In genomic region chr10:32953277-32953927, GRCh38 we compare ENCODE assay signal across 8 cellular contexts. TPM values are rescaled to one million over a fixed set of nuclear protein-coding genes. Genes with fewer than 3 reads are reported as not detected.
A peak's percentile ranks its signal among the peaks of the same experiment; 100 is the strongest.
DNase-seq lines count a peak whose midpoint lies in the region; ATAC-seq and TF ChIP-seq lines count a peak whose summit lies in the region.

No MANE protein-coding gene starts in this region.

- H3K9me3 ChIP-seq in DND-41 (ENCODE audit: insufficient read depth, low read length, severe bottlenecking) (no peaks in the 10 kb centered on the region), SK-N-MC (ENCODE audit: low read depth, low read length) (no peaks in the 10 kb centered on the region), esophagus muscularis mucosa (no peaks in the 10 kb centered on the region)

- TF ChIP-seq CTCF in DND-41 (IDR thresholded peaks at IDR 0.05; ENCODE audit: borderline replicate concordance, extremely low read depth, low read length, poor library complexity, severe bottlenecking) (no peak), esophagus muscularis mucosa (IDR thresholded peaks at IDR 0.05) (no peak), osteocyte (IDR thresholded peaks at IDR 0.05) (no peak)

- TF ChIP-seq POLR2A in esophagus muscularis mucosa (IDR thresholded peaks at IDR 0.05; ENCODE audit: low read depth), result no peak

- H3K4me1 Mint-ChIP-seq in osteocyte (ENCODE audit: unreplicated experiment), result peaks cover 81% of the 10 kb centered on the region

- H3K36me3 Mint-ChIP-seq in osteocyte (ENCODE audit: unreplicated experiment), result no peaks in the 10 kb centered on the region

- peak overlapping the region; percentile 74 for H3K27ac Mint-ChIP-seq in osteocyte (ENCODE audit: unreplicated experiment)

- intact Hi-C loops in esophagus muscularis mucosa (cut with DNase I), result no loop called here

- H3K27me3 Mint-ChIP-seq in osteocyte (ENCODE audit: unreplicated experiment), result no peaks in the 10 kb centered on the region

- H3K79me2 ChIP-seq in DND-41 (ENCODE audit: insufficient read depth, low read length), result peaks cover 93% of the 10 kb centered on the region

- peak overlapping the region; percentile 42 for H3K4me3 Mint-ChIP-seq in osteocyte (ENCODE audit: unreplicated experiment)

- H3K4me3 ChIP-seq in DND-41 (ENCODE audit: low read depth in 1 of 2, low read length in 2 of 2) (no peak overlapping the region), SK-N-MC (no peak overlapping the region), esophagus muscularis mucosa (peak overlapping the region; percentile 96 to 100 (median 99))

- no peak overlapping the region for H3K9ac ChIP-seq in DND-41 (ENCODE audit: low read depth, low read length)
- no peak overlapping the region for H3K9ac ChIP-seq in SK-N-MC (ENCODE audit: insufficient read length)

- peaks cover 52% of the 10 kb centered on the region for H4K20me1 ChIP-seq in DND-41 (ENCODE audit: insufficient read depth, low read length)

- H3K36me3 ChIP-seq in DND-41 (ENCODE audit: insufficient read depth, low read length) (peaks cover 7% of the 10 kb centered on the region; the same call in 1 of the 2 replicates), SK-N-MC (ENCODE audit: insufficient read depth, low read length) (no peaks in the 10 kb centered on the region), esophagus muscularis mucosa (no peaks in the 10 kb centered on the region)

- H3K4me1 ChIP-seq in DND-41 (ENCODE audit: insufficient read depth, low read length) (peaks cover 67% of the 10 kb centered on the region), esophagus muscularis mucosa (peaks cover 65 to 75% (median 70%) of the 10 kb centered on the region in 4 donors)

- no peak for DNase-seq in DND-41
- DNase-seq in SK-N-MC (ENCODE audit: low read depth, low spot score), result no peak
- no peak for DNase-seq in esophagus muscularis mucosa (ENCODE audit: extremely low spot score)
- DNase-seq in osteocyte (ENCODE audit: extremely low spot score, unreplicated experiment), result no peak
- no peak for DNase-seq in NK-92 (lab: John Stamatoyannopoulos, UW; ENCODE audit: unreplicated experiment)
- no peak for DNase-seq in T1000 (lab: John Stamatoyannopoulos, UW)
- no peak for DNase-seq in NCI-H2107 (lab: John Stamatoyannopoulos, UW)

- ATAC-seq in DND-41 (ENCODE audit: insufficient read depth, low read depth) (no peak), HG03432 (IDR thresholded peaks at IDR 0.05; ENCODE audit: unreplicated experiment) (no peak)

- no peak overlapping the region for H3K27ac ChIP-seq in DND-41 (ENCODE audit: low read length)
- 0 out of 2 replicates have a peak overlapping the region, but pooled peaks have one; percentile 9 for H3K27ac ChIP-seq in SK-N-MC
- peak overlapping the region; percentile 96 to 100 (median 98) for H3K27ac ChIP-seq in esophagus muscularis mucosa (replicated peaks in 1 of 4)

- no peak overlapping the region for H2AFZ ChIP-seq in DND-41 (ENCODE audit: low read depth, low read length)

- no peaks in the 10 kb centered on the region for H3K9me3 Mint-ChIP-seq in osteocyte (ENCODE audit: unreplicated experiment)

- no peak for TF ChIP-seq EP300 in esophagus muscularis mucosa (IDR thresholded peaks at IDR 0.05)

- WGBS in esophagus muscularis mucosa, result 23% methylated on average over 6 of the region's 6 CpGs

- H3K4me2 ChIP-seq in DND-41 (ENCODE audit: insufficient read depth, low read length), result peak overlapping the region; percentile 4; the same call in 1 of the 2 replicates

- no peaks in the 10 kb centered on the region for H3K27me3 ChIP-seq in DND-41 (ENCODE audit: insufficient read depth, low read length, poor library complexity)
- no peaks in the 10 kb centered on the region for H3K27me3 ChIP-seq in esophagus muscularis mucosa

RNA-seq across cellular contexts. Expression of gene ITGB1, which starts 4.6 kb away (rescaled TPM):
- 1,000 to 10,000 TPM; 1,385 to 1,873 (median 1,661) TPM for total RNA-seq in esophagus muscularis mucosa
- total RNA-seq in osteocyte, result 943 and 946 TPM in 2 replicates

Comparison
In these comparisons a context has a peak if more than half of its experiments do, and no peak if none do; other contexts are left out.
1. H3K4me3 ChIP-seq: peak in esophagus muscularis mucosa (4 of 4); none in DND-41 (0 of 2) and SK-N-MC (single experiment).